ENCODE assay signal across 16 cellular contexts in the genomic region with DNA sequence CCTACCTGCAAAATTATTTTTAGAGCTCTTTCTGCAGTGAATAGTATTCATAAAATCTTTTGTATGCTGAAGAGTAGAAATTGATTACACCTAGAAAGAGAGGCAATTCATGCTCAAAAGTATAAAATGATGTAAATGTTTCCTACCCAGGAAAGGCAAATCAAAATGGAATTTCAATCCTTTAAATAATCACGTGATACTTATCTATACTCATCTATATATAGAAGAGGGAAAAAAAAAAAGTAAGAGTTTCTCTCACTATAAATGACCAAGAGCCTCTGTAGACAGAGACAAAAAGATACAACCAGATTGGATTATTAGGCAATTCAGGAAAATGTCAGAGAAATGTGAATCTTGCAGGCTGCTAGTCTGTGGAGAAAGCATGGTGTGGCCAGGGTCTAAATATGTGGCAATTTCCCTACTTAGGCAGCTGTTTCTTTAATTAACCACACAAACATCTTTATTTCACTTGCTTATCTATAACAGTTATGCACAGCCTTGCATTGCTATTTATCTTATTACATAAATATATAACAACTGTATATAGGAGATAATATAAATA.
"Had no signal": no experiment of that assay in that cellular context is flagged by ENCODE, and none has a peak within 500 bp of the region (broad histone marks: within the 10 kb centered on the region; RNA-seq: fewer than 3 reads in every experiment).

No MANE protein-coding gene starts in this region.

- H3K36me3 ChIP-seq: pancreas, spleen, stomach, thoracic aorta, upper lobe of right lung had no signal

- H3K27me3 ChIP-seq: dorsolateral prefrontal cortex, pancreas, spleen, stomach, upper lobe of right lung had no signal

- H3K27ac ChIP-seq: dorsolateral prefrontal cortex, pancreas, spleen, stomach, thoracic aorta, upper lobe of right lung, VCaP had no signal

- H3K4me3 ChIP-seq: dorsolateral prefrontal cortex, pancreas, spleen, stomach, thoracic aorta, upper lobe of right lung had no signal

- ATAC-seq: activated CD8-positive, alpha-beta memory T cell treated with anti-CD3 and anti-CD28 coated beads, Interleukin-2, amount 10 ng/mL, durations not matched to agents 7 days and 5 days; left lobe of liver; pancreas; sciatic nerve; upper lobe of right lung had no signal

- DNase-seq: activated CD4-positive, alpha-beta T cell treated with anti-CD3 and anti-CD28 coated beads, Interleukin-2, amount 50 U/mL, for 48 hours; activated CD8-positive, alpha-beta memory T cell treated with anti-CD3 and anti-CD28 coated beads, Interleukin-2, amount 10 ng/mL, durations not matched to agents 7 days and 5 days; activated naive CD4-positive, alpha-beta T cell treated with anti-CD3 and anti-CD28 coated beads, Interleukin-2, amount 10 ng/mL, durations not matched to agents 7 days and 5 days; activated T-cell treated with anti-CD3 and anti-CD28 coated beads, Interleukin-2, amount 50 U/mL, for 24 hours; dorsolateral prefrontal cortex; islet precursor cell; midbrain; pancreas; spleen; stomach; T1000; upper lobe of right lung had no signal

- H3K9me3 ChIP-seq: pancreas, spleen, stomach, thoracic aorta, upper lobe of right lung had no signal
